ENCODE assay signal across 12 cellular contexts in the genomic region with DNA sequence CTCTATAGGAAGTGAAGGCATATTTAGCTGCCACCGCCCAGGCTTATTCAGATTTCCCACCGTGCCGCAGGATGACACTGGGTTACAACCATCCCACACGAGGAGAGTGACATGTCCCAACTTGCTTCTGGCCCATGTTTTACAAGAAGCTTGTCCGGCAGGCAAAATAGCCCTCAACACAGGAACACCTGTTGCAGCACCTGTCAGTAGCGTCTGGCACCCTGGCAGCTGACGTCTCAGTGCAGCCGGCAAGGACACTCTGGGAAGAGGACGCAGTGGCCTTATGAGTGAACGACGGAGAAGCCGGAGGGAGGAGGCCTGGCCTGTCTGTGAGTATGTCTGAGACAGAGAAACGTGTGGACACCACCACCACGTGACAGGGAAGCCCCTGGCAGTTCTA. TPM values are rescaled to one million over a fixed set of nuclear protein-coding genes. Genes with fewer than 3 reads are reported as not detected.
A peak's percentile ranks its signal among the peaks of the same experiment; 100 is the strongest.
DNase-seq lines count a peak whose midpoint lies in the region; ATAC-seq, FAIRE-seq and TF ChIP-seq lines count a peak whose summit lies in the region.
"Had no signal": no experiment of that assay in that cellular context is flagged by ENCODE, and none has a peak within 500 bp of the region (broad histone marks: within the 10 kb centered on the region; RNA-seq: fewer than 3 reads in every experiment).

No MANE protein-coding gene starts in this region.

- no peak overlapping the region for H3K27ac Mint-ChIP-seq in stimulated activated memory B cell treated with anti-CD40 and anti-IgM and Interleukin-4, amounts not matched to agents 10 μg/mL and 1 μg/mL and 100 μg/mL, for 72 hours
- H3K27ac Mint-ChIP-seq: activated CD8-positive, alpha-beta T cell treated with anti-CD3 and anti-CD28 coated beads for 36 hours had no signal

- H4K91ac ChIP-seq in H1 (replicated peaks; ENCODE audit: insufficient read length, low read length): peak overlapping the region; percentile 62

- H4K20me1 ChIP-seq in H1 (replicated peaks in 1 of 2; ENCODE audit: control insufficient read depth in 1 of 2, insufficient read depth in 2 of 2, low read length in 2 of 2): no peaks in the 10 kb centered on the region

- H3K4ac ChIP-seq in H1 (replicated peaks; ENCODE audit: insufficient read length, low read depth, low read length): no peak overlapping the region

- H3K4me1 Mint-ChIP-seq in stimulated activated memory B cell treated with anti-CD40 and anti-IgM and Interleukin-4, amounts not matched to agents 10 μg/mL and 1 μg/mL and 100 μg/mL, for 72 hours: no peaks in the 10 kb centered on the region

- H3K27ac ChIP-seq in H1 (ENCODE audit: low read depth, low read length) (no peak overlapping the region), skeletal muscle tissue (ENCODE audit: low read depth, low read length) (peak overlapping the region; percentile 90), thyroid gland (no peak overlapping the region)

- H3K79me1 ChIP-seq in H1 (ENCODE audit: low read depth, low read length): no peaks in the 10 kb centered on the region

- no peak overlapping the region for H2BK120ac ChIP-seq in H1 (replicated peaks; ENCODE audit: low read depth, low read length)

- H3K9ac ChIP-seq in H1 (replicated peaks in 1 of 4; ENCODE audit: extremely low read depth in 1 of 4, low read depth in 3 of 4, low read length in 3 of 4) (no peak overlapping the region), skeletal muscle tissue (ENCODE audit: low read depth in 1 of 3, low read length in 3 of 3) (peak overlapping the region; percentile 40 to 68 (median 65))

- no peak overlapping the region for H4K8ac ChIP-seq in H1 (ENCODE audit: extremely low read depth, insufficient read depth, low read length)

- H2BK20ac ChIP-seq in H1 (ENCODE audit: low read length): peak overlapping the region; percentile 36; the same call in 1 of the 2 replicates

- no peak for TF ChIP-seq POLR2A in H1 (IDR thresholded peaks at IDR 0.05; ENCODE audit: control extremely low read depth in 1 of 2, low read depth in 2 of 2, low read length in 2 of 2)
- no peak for TF ChIP-seq POLR2A in thyroid gland (IDR thresholded peaks at IDR 0.05)

- H2BK5ac ChIP-seq in H1 (ENCODE audit: low read depth, low read length): peak overlapping the region; percentile 69; the same call in 1 of the 2 replicates

- no peak for ATAC-seq in stimulated activated memory B cell treated with anti-CD40 and anti-IgM and Interleukin-4, amounts not matched to agents 10 μg/mL and 1 μg/mL and 100 μg/mL, for 72 hours
- ATAC-seq: activated CD8-positive, alpha-beta T cell treated with anti-CD3 and anti-CD28 coated beads for 36 hours; stimulated activated naive CD8-positive, alpha-beta T cell treated with anti-CD3 and anti-CD28 coated beads, Interleukin-15, Interleukin-2, amounts not matched to agents 100 U/mL and 50 U/mL, for 24 hours had no signal

- no peaks in the 10 kb centered on the region for H3K9me3 ChIP-seq in H1 (ENCODE audit: insufficient read depth in 2 of 2, low read depth in 1 of 2, low read length in 1 of 2)
- no peaks in the 10 kb centered on the region for H3K9me3 ChIP-seq in skeletal muscle tissue (ENCODE audit: control insufficient read depth in 3 of 3, low read length in 3 of 3)
- H3K9me3 ChIP-seq in thyroid gland: no peaks in the 10 kb centered on the region
- H3K9me3 ChIP-seq: heart left ventricle had no signal

- no peak for FAIRE-seq in H1 (lab: Jason Lieb, UNC)
- no peak for FAIRE-seq in GM19239 (lab: Jason Lieb, UNC)

- intact Hi-C loops in thyroid gland (cut with DNase I): no loop called here

- no peaks in the 10 kb centered on the region for H3K36me3 Mint-ChIP-seq in stimulated activated memory B cell treated with anti-CD40 and anti-IgM and Interleukin-4, amounts not matched to agents 10 μg/mL and 1 μg/mL and 100 μg/mL, for 72 hours

- TF ChIP-seq EP300 in H1 (IDR thresholded peaks at IDR 0.05; ENCODE audit: borderline replicate concordance in 1 of 2, low read depth in 2 of 2, low read length in 2 of 2): no peak

- H2BK15ac ChIP-seq in H1 (ENCODE audit: low read length): no peak overlapping the region

- H3K4me3 ChIP-seq in H1 (ENCODE audit: extremely low read depth in 1 of 4, insufficient read depth in 2 of 4, low read depth in 3 of 4, low read length in 4 of 4): no peak overlapping the region
- H3K4me3 ChIP-seq in skeletal muscle tissue (ENCODE audit: low read length in 3 of 3): peak overlapping the region; percentile 24 to 45 (median 31)
- H3K4me3 ChIP-seq in thyroid gland (replicated peaks in 1 of 3): no peak overlapping the region
- H3K4me3 ChIP-seq: heart left ventricle had no signal

- peak overlapping the region; percentile 50; the same call in 1 of the 2 replicates for H2BK12ac ChIP-seq in H1 (ENCODE audit: low read depth, low read length)

- H3K4me1 ChIP-seq in H1 (replicated peaks in 1 of 4; ENCODE audit: control insufficient read depth in 3 of 4, insufficient read depth in 4 of 4, low read length in 3 of 4) (peaks cover 0 to 3% (median 0%) of the 10 kb centered on the region in 4 experiments; a peak in 2 of 7 replicates), skeletal muscle tissue (ENCODE audit: control insufficient read depth in 3 of 3, insufficient read depth in 3 of 3, low read length in 3 of 3) (peaks cover 35 to 53% (median 35%) of the 10 kb centered on the region in 3 donors), thyroid gland (peaks cover 36 to 42% of the 10 kb centered on the region in 2 donors)

- 92% methylated on average over 14 of the region's 14 CpGs; no CpG with 5 or more reads in 1 of the 2 experiments for WGBS in H1 (ENCODE audit: extremely low coverage in 1 of 2, insufficient coverage in 1 of 2, insufficient read length in 1 of 2, insufficient replicate concordance in 2 of 2, low coverage in 1 of 2, low lambda C conversion rate in 2 of 2, missing lambda C conversion rate in 1 of 2), 2 experiments
- WGBS in thyroid gland, 2 donors: 88 to 91% methylated on average over 14 of the region's 14 CpGs

- H2AK5ac ChIP-seq in H1 (ENCODE audit: low read depth, low read length): no peak overlapping the region

- TF ChIP-seq RAD21 in H1 (IDR thresholded peaks at IDR 0.05 in 1 of 2, conservative IDR thresholded peaks at IDR 0.05 in 1 of 2; ENCODE audit: low read depth in 2 of 2, low read length in 2 of 2): no peak

- no peak overlapping the region for H2AFZ ChIP-seq in H1 (ENCODE audit: low read length)

- H3K56ac ChIP-seq in H1 (replicated peaks; ENCODE audit: insufficient read length, low read depth, low read length): no peak overlapping the region

- no peak overlapping the region for H3K18ac ChIP-seq in H1 (ENCODE audit: extremely low read depth, low read length)

- no peaks in the 10 kb centered on the region for H3K9me3 Mint-ChIP-seq in stimulated activated memory B cell treated with anti-CD40 and anti-IgM and Interleukin-4, amounts not matched to agents 10 μg/mL and 1 μg/mL and 100 μg/mL, for 72 hours
- H3K9me3 Mint-ChIP-seq: activated CD8-positive, alpha-beta T cell treated with anti-CD3 and anti-CD28 coated beads for 36 hours had no signal

- H3K36me3 ChIP-seq in H1 (ENCODE audit: control insufficient read depth in 2 of 4, insufficient read depth in 4 of 4, low read length in 3 of 4) (peaks cover 0 to 3% (median 0%) of the 10 kb centered on the region in 4 experiments; a peak in 1 of 8 replicates), skeletal muscle tissue (ENCODE audit: control insufficient read depth in 3 of 3, insufficient read depth in 3 of 3, low read length in 3 of 3) (no peaks in the 10 kb centered on the region), thyroid gland (peaks cover 0 to 3% of the 10 kb centered on the region in 2 donors)

- POLR2A ChIA-PET in H1 (lab: Charles Lee; ENCODE audit: partially characterized antibody): no interaction called here

- H3K27me3 ChIP-seq in H1 (replicated peaks in 1 of 4; ENCODE audit: control insufficient read depth in 3 of 4, extremely low read depth in 1 of 4, insufficient read depth in 3 of 4, low read length in 3 of 4): no peaks in the 10 kb centered on the region
- H3K27me3 ChIP-seq in skeletal muscle tissue (ENCODE audit: control insufficient read depth in 3 of 3, insufficient read depth in 3 of 3, low read length in 3 of 3): no peaks in the 10 kb centered on the region
- no peaks in the 10 kb centered on the region for H3K27me3 ChIP-seq in thyroid gland
- H3K27me3 ChIP-seq: heart left ventricle had no signal

- no peaks in the 10 kb centered on the region for H3K79me2 ChIP-seq in H1 (ENCODE audit: control insufficient read depth in 1 of 2, insufficient read depth in 2 of 2, low read length in 2 of 2)

- no peak overlapping the region for H3K4me2 ChIP-seq in H1 (ENCODE audit: insufficient read depth in 1 of 2, low read depth in 2 of 2, low read length in 2 of 2)

- no peaks in the 10 kb centered on the region for H3K23me2 ChIP-seq in H1 (ENCODE audit: low read depth, low read length)

- H3K14ac ChIP-seq in H1 (ENCODE audit: insufficient read length): no peak overlapping the region

- CTCF ChIA-PET in H1 (lab: Charles Lee; ENCODE audit: partially characterized antibody): interaction anchor here (1.4 to 1.5 kb wide), 2 partner anchors 12 to 101 kb away, joined by 3 to 4 read pairs; no protein-coding TSS in a partner anchor

- DNase-seq in LHCN-M2 (ENCODE audit: low read depth) (peak; percentile 85), NCI-H524 (lab: John Stamatoyannopoulos, UW) (peak; percentile 94 to 99), H1 (ENCODE audit: low read depth in 1 of 2, low spot score in 2 of 2) (no peak), GM19239 (ENCODE audit: insufficient read length, low spot score) (no peak), thyroid gland (no peak)
- DNase-seq: activated CD8-positive, alpha-beta T cell treated with anti-CD3 and anti-CD28 coated beads for 36 hours; effector CD8-positive, alpha-beta T cell; heart left ventricle; stimulated activated naive CD8-positive, alpha-beta T cell treated with anti-CD3 and anti-CD28 coated beads, Interleukin-15, Interleukin-2, amounts not matched to agents 100 U/mL and 50 U/mL, for 24 hours; T-helper 1 cell had no signal

- H3K27me3 Mint-ChIP-seq in stimulated activated memory B cell treated with anti-CD40 and anti-IgM and Interleukin-4, amounts not matched to agents 10 μg/mL and 1 μg/mL and 100 μg/mL, for 72 hours: peaks cover 14% of the 10 kb centered on the region

- no peak overlapping the region for H3K23ac ChIP-seq in H1 (ENCODE audit: insufficient read length)

- no peak overlapping the region for H4K5ac ChIP-seq in H1 (ENCODE audit: insufficient read length, low read depth, low read length)

- TF ChIP-seq CTCF in H1 (IDR thresholded peaks at IDR 0.05; ENCODE audit: control extremely low read depth in 1 of 3, insufficient read depth in 1 of 3, low read depth in 1 of 3, low read length in 3 of 3) (no peak), thyroid gland (IDR thresholded peaks at IDR 0.05) (no peak)

- H3K4me3 Mint-ChIP-seq in stimulated activated memory B cell treated with anti-CD40 and anti-IgM and Interleukin-4, amounts not matched to agents 10 μg/mL and 1 μg/mL and 100 μg/mL, for 72 hours: no peak overlapping the region
- H3K4me3 Mint-ChIP-seq: activated CD8-positive, alpha-beta T cell treated with anti-CD3 and anti-CD28 coated beads for 36 hours had no signal

RNA-seq across cellular contexts. Expression of a gene that starts 32.1 kb away (rescaled TPM):
- total RNA-seq in LHCN-M2 (2014; rRNA removed) (9.6 and 14.8 TPM in 2 replicates), skeletal muscle tissue (8.4 TPM), thyroid gland (10 to 100 TPM; 51.9 to 69.4 (median 61.4) TPM)
- polyA plus RNA-seq in LHCN-M2 (2012): 10.6 TPM
- 35.2 and 35.3 TPM in 2 replicates for total RNA-seq in H1 (2021; fragmentation: NEBNext Ultra II Directional; extraction: Animal tissue kit (Norgen Biotek cat#: 25700))
- 9.3 and 10.1 TPM in 2 replicates for polyA plus RNA-seq in H1 (2011; rRNA removed)
- 9.7 TPM for polyA plus RNA-seq in H1 (2011; cell fraction: cytosol; rRNA removed)
- polyA plus RNA-seq in H1 (2011; cell fraction: nucleus; rRNA removed): 13.4 TPM
- 21.5 to 31.3 TPM (median 28.3 TPM) in 4 replicates for polyA plus RNA-seq in H1 (2012, experiment 1 of 2)
- polyA plus RNA-seq in H1 (2012, experiment 2 of 2): 15.9 TPM
- polyA plus RNA-seq in H1 (2013, experiment 1 of 2): 20.3 TPM
- 27.1 TPM for polyA plus RNA-seq in H1 (2013, experiment 2 of 2)
- polyA minus RNA-seq in H1 (2011; rRNA and poly(A)+ RNA removed): 24.5 and 32.5 TPM in 2 replicates
- 16.4 TPM for polyA minus RNA-seq in H1 (2011; cell fraction: cytosol; rRNA and poly(A)+ RNA removed)
- polyA minus RNA-seq in H1 (2011; cell fraction: nucleus; rRNA and poly(A)+ RNA removed): 13.8 TPM

Comparison
In these comparisons a context has a peak if more than half of its experiments do, and no peak if none do; other contexts are left out.
1. DNase-seq: peak in LHCN-M2 (single experiment) and NCI-H524 (2 of 2); none in H1 (0 of 2), GM19239 (single experiment) and thyroid gland (0 of 2).
2. H3K4me3 ChIP-seq: peak in skeletal muscle tissue (3 of 3); none in H1 (0 of 4) and thyroid gland (0 of 3).
3. H3K9ac ChIP-seq: peak in skeletal muscle tissue (3 of 3); none in H1 (0 of 4).